ENCODE assay signal across 9 cellular contexts in the genomic region with DNA sequence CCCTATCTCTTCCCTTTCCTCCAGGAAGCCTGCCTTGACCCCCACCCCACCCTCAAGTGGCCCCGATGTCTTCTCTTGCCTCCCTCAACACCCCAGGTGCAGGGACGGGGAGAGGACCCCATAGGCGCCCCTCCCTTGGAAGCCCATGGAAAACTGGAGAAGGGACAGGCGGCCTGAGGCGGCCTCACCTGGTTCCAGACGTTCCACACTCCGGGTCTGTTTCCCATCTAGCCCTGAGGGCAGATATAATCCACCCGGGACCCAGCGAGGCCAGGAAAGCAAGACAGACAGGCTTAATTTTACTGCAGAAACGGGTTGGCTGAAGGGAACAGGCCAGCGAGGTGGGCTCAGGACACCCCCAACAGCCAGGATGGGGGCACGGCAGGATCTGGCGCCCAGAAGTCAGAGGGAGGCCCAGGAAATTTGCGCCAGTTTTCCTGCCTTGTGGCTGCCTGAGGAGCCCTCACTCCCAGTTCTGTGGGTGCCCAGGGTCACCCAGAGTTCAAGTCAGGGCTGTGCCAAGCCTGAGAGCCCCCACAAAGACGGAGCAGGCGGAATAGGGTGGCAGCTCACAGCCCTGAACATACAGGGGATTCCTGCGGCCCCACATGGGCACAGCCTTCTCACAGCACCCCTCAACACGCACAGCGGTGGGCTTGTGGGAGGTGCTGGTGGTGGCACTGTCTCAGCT. TPM values are rescaled to one million over a fixed set of nuclear protein-coding genes. Genes with fewer than 3 reads are reported as not detected.
DNase-seq lines count a peak whose midpoint lies in the region; ATAC-seq and FAIRE-seq lines count a peak whose summit lies in the region.
"Had no signal": no experiment of that assay in that cellular context is flagged by ENCODE, and none has a peak within 500 bp of the region (broad histone marks: within the 10 kb centered on the region; RNA-seq: fewer than 3 reads in every experiment).

No MANE protein-coding gene starts in this region.

- H3K27ac Mint-ChIP-seq in activated naive CD8-positive, alpha-beta T cell = no peak overlapping the region
- H3K27ac Mint-ChIP-seq in immature natural killer cell = peak overlapping the region; percentile 30 to 80 (median 64)

- DNase-seq in DMS53 (lab: John Stamatoyannopoulos, UW) = peak; percentile 69
- no peak for DNase-seq in DMS53 treated with DMSO at 0.1 percent for 48 hours (lab: John Stamatoyannopoulos, UW; ENCODE audit: unreplicated experiment)
- DNase-seq in immature natural killer cell = no peak
- peak; percentile 6 for DNase-seq in stimulated activated naive CD8-positive, alpha-beta T cell treated with anti-CD3 and anti-CD28 coated beads, Interleukin-15, Interleukin-2, amounts not matched to agents 100 U/mL and 50 U/mL, for 24 hours
- no peak for DNase-seq in HTR-8/SVneo (ENCODE audit: insufficient read length, low spot score)
- no peak for DNase-seq in midbrain (lab: John Stamatoyannopoulos, UW)
- DNase-seq in hippocampal formation (lab: John Stamatoyannopoulos, UW) = no peak

- FAIRE-seq in HTR-8/SVneo (lab: Jason Lieb, UNC) = no peak
- FAIRE-seq: GM12878 had no signal

- ATAC-seq in stimulated activated naive CD8-positive, alpha-beta T cell treated with anti-CD3 and anti-CD28 coated beads, Interleukin-15, Interleukin-2, amounts not matched to agents 100 U/mL and 50 U/mL, for 24 hours = no peak

- H3K36me3 Mint-ChIP-seq in activated naive CD8-positive, alpha-beta T cell = no peaks in the 10 kb centered on the region
- peaks cover 0 to 5% (median 5%) of the 10 kb centered on the region in 3 donors for H3K36me3 Mint-ChIP-seq in immature natural killer cell

- peaks cover 24% of the 10 kb centered on the region for H3K4me1 Mint-ChIP-seq in activated naive CD8-positive, alpha-beta T cell (ENCODE audit: low read depth)
- peaks cover 27 to 35% of the 10 kb centered on the region in 2 donors for H3K4me1 Mint-ChIP-seq in immature natural killer cell

- H3K27me3 Mint-ChIP-seq in activated naive CD8-positive, alpha-beta T cell = no peaks in the 10 kb centered on the region
- H3K27me3 Mint-ChIP-seq in immature natural killer cell (ENCODE audit: low read depth in 3 of 3) = peaks cover 4 to 11% (median 8%) of the 10 kb centered on the region in 3 donors

- H3K4me3 Mint-ChIP-seq in activated naive CD8-positive, alpha-beta T cell = peak overlapping the region; percentile 70
- peak overlapping the region; percentile 65 to 81 (median 79) for H3K4me3 Mint-ChIP-seq in immature natural killer cell

- H3K9me3 Mint-ChIP-seq in activated naive CD8-positive, alpha-beta T cell (ENCODE audit: low read depth) = no peaks in the 10 kb centered on the region
- H3K9me3 Mint-ChIP-seq in immature natural killer cell = no peaks in the 10 kb centered on the region

RNA-seq across cellular contexts. Expression of gene SIGIRR, which starts 3.0 kb away (rescaled TPM):
- 100 to 1,000 TPM; 238 to 392 (median 259) TPM for polyA plus RNA-seq in immature natural killer cell

RNA-seq across cellular contexts. Expression of gene PKP3, which starts 23.8 kb away (rescaled TPM):
- under 1 TPM in 1 of 3 donors, not detected in 2; 0.36 TPM for polyA plus RNA-seq in immature natural killer cell

RNA-seq across cellular contexts. Expression of gene ANO9, which starts 24.0 kb away (rescaled TPM):
- 1 to 10 TPM in 2 of 3 donors, not detected in 1; 2.3 to 4.4 TPM for polyA plus RNA-seq in immature natural killer cell

RNA-seq across cellular contexts. Expression of gene PTDSS2, which starts 32.3 kb away (rescaled TPM):
- polyA plus RNA-seq in immature natural killer cell = 10 to 100 TPM; 11.5 to 17.3 (median 16.1) TPM

RNA-seq across cellular contexts. Expression of gene B4GALNT4, which starts 48.5 kb away (rescaled TPM):
- under 1 TPM in 1 of 3 donors, not detected in 2; 0.53 TPM for polyA plus RNA-seq in immature natural killer cell

Comparison
In these comparisons a context has a peak if more than half of its experiments do, and no peak if none do; other contexts are left out.
1. DNase-seq: peak in DMS53 (single experiment) and stimulated activated naive CD8-positive, alpha-beta T cell treated with anti-CD3 and anti-CD28 coated beads, Interleukin-15, Interleukin-2, amounts not matched to agents 100 U/mL and 50 U/mL, for 24 hours (single experiment); none in DMS53 treated with DMSO at 0.1 percent for 48 hours (single experiment), immature natural killer cell (0 of 3), HTR-8/SVneo (single experiment), midbrain (single experiment) and hippocampal formation (0 of 2).